In genomic region chrX:41084360-41085104, GRCh38 we compare ENCODE assay signal across 8 cellular contexts. TPM values are rescaled to one million over a fixed set of nuclear protein-coding genes. Genes with fewer than 3 reads are reported as not detected.
DNase-seq lines count a peak whose midpoint lies in the region; ATAC-seq and TF ChIP-seq lines count a peak whose summit lies in the region.

No MANE protein-coding gene starts in this region.

- intact Hi-C loops in lower lobe of right lung (cut with DNase I) = no loop called here

- H3K4me3 ChIP-seq in lower lobe of right lung = peak overlapping the region; percentile 72

- H3K4me1 ChIP-seq in lower lobe of right lung = peaks cover 15% of the 10 kb centered on the region

- TF ChIP-seq CTCF in GM20000 (IDR thresholded peaks at IDR 0.05; ENCODE audit: extremely low read depth, missing control alignments) (no peak), lower lobe of right lung (IDR thresholded peaks at IDR 0.05) (no peak)

- peak; percentile 90 to 93 for ATAC-seq in lower lobe of right lung

- no peaks in the 10 kb centered on the region for H3K9me3 ChIP-seq in lower lobe of right lung

- DNase-seq in COLO668 (lab: John Stamatoyannopoulos, UW; ENCODE audit: unreplicated experiment) (peak; percentile 97), GM20000 (ENCODE audit: low spot score) (peak; percentile 84), HS-5 (ENCODE audit: low read depth) (peak; percentile 76), NK-92 (lab: John Stamatoyannopoulos, UW; ENCODE audit: unreplicated experiment) (peak; percentile 91), lower lobe of right lung (peak; percentile 96)
- DNase-seq in activated CD8-positive, alpha-beta memory T cell treated with anti-CD3 and anti-CD28 coated beads for 24 hours = peak; percentile 100
- DNase-seq in effector CD4-positive, alpha-beta T cell = peak; percentile 100
- DNase-seq in stimulated activated CD4-positive, alpha-beta T cell treated with anti-CD3 and anti-CD28 coated beads, TNF-alpha, amount 100 ng/mL, for 1 hour (ENCODE audit: low read depth in 3 of 3, low spot score in 1 of 3) = peak; percentile 91 to 99 (median 92)

- no peaks in the 10 kb centered on the region for H3K36me3 ChIP-seq in lower lobe of right lung

- peak overlapping the region; percentile 99 for H3K27ac ChIP-seq in lower lobe of right lung

- no peaks in the 10 kb centered on the region for H3K27me3 ChIP-seq in lower lobe of right lung (ENCODE audit: low read depth)

RNA-seq across cellular contexts. Expression of gene USP9X, which starts 0.7 kb away (rescaled TPM):
- 75.6 TPM for total RNA-seq in lower lobe of right lung

Comparison
In these comparisons a context has a peak if more than half of its experiments do, and no peak if none do; other contexts are left out.
1. Peak in every context shown above with its lines: DNase-seq, ATAC-seq, H3K4me3 ChIP-seq and H3K27ac ChIP-seq.